ENCODE assay signal across 1 cellular context in genomic region chr9:111349766-111350165, GRCh38.
TF ChIP-seq lines count a peak whose summit lies in the region.

No MANE protein-coding gene starts in this region.

TF ChIP-seq in HepG2, 621 proteins besides CTCF, POLR2A, EP300 and RAD21 (continued from another document and continues in another):
- TF ChIP-seq REST (IDR thresholded peaks at IDR 0.05; ENCODE audit: borderline replicate concordance in 1 of 2, low read depth in 1 of 2, low read length in 2 of 2) (peak in 1 of 2 experiments; percentile 73; a peak in 1 of 4 replicates), LCORL (IDR thresholded peaks at IDR 0.05) (no peak), LCORL (CRISPR knock-in tag; IDR thresholded peaks at IDR 0.05) (0 out of 2 replicates have a peak, but pooled peaks have one; percentile 60), ZNF30 (CRISPR knock-in tag; IDR thresholded peaks at IDR 0.05) (no peak), NFRKB (IDR thresholded peaks at IDR 0.05) (no peak), ZNF768 (CRISPR knock-in tag; IDR thresholded peaks at IDR 0.05) (no peak), MYNN (CRISPR knock-in tag; IDR thresholded peaks at IDR 0.05; ENCODE audit: low read depth) (no peak), ZNF644 (CRISPR knock-in tag; IDR thresholded peaks at IDR 0.05; ENCODE audit: low read depth) (no peak), TBP (CRISPR knock-in tag; IDR thresholded peaks at IDR 0.05) (no peak), KLF13 (CRISPR knock-in tag; IDR thresholded peaks at IDR 0.05) (no peak), ZNF501 (CRISPR knock-in tag; IDR thresholded peaks at IDR 0.05) (no peak), ZNF674 (CRISPR knock-in tag; IDR thresholded peaks at IDR 0.05; ENCODE audit: low read depth) (no peak), ZNF7 (CRISPR knock-in tag; IDR thresholded peaks at IDR 0.05) (no peak), ZNF577 (CRISPR knock-in tag; IDR thresholded peaks at IDR 0.05; ENCODE audit: borderline replicate concordance, low read depth) (no peak), ZNF597 (CRISPR knock-in tag; IDR thresholded peaks at IDR 0.05) (no peak), ZBTB39 (CRISPR knock-in tag; IDR thresholded peaks at IDR 0.05) (no peak), PRPF4 (IDR thresholded peaks at IDR 0.05; ENCODE audit: low read depth, low read length, poor library complexity, severe bottlenecking) (no peak), KLF11 (CRISPR knock-in tag; IDR thresholded peaks at IDR 0.05) (no peak), ZNF546 (CRISPR knock-in tag; conservative IDR thresholded peaks at IDR 0.05) (no peak), HCFC1 (IDR thresholded peaks at IDR 0.05; ENCODE audit: low read depth, low read length) (no peak), PAX8 (CRISPR knock-in tag; IDR thresholded peaks at IDR 0.05; ENCODE audit: borderline replicate concordance) (no peak), REXO4 (CRISPR knock-in tag; IDR thresholded peaks at IDR 0.05; ENCODE audit: borderline replicate concordance) (no peak), ZNF101 (CRISPR knock-in tag; IDR thresholded peaks at IDR 0.05; ENCODE audit: borderline replicate concordance, low read depth) (no peak), PCBP2 (optimal IDR thresholded peaks at IDR 0.05; ENCODE audit: low read depth, low read length, poor library complexity, severe bottlenecking) (no peak), HMGA1 (CRISPR knock-in tag; conservative IDR thresholded peaks at IDR 0.05) (no peak), FOXJ3 (CRISPR knock-in tag; IDR thresholded peaks at IDR 0.05; ENCODE audit: borderline replicate concordance) (peak; percentile 88; the same call in 1 of the 2 replicates), SIN3B (IDR thresholded peaks at IDR 0.05; ENCODE audit: low read length) (no peak), ZXDC (CRISPR knock-in tag; IDR thresholded peaks at IDR 0.05) (no peak), ZZZ3 (CRISPR knock-in tag; IDR thresholded peaks at IDR 0.05; ENCODE audit: borderline replicate concordance) (no peak), CREM (IDR thresholded peaks at IDR 0.05) (peak; percentile 76), CREM (CRISPR knock-in tag; IDR thresholded peaks at IDR 0.05) (no peak), ZNF879 (CRISPR knock-in tag; IDR thresholded peaks at IDR 0.05) (no peak), KLF12 (CRISPR knock-in tag; IDR thresholded peaks at IDR 0.05; ENCODE audit: borderline replicate concordance) (no peak), NCOA5 (CRISPR knock-in tag; IDR thresholded peaks at IDR 0.05) (no peak), ZNF451 (CRISPR knock-in tag; IDR thresholded peaks at IDR 0.05) (no peak), GATA4 (IDR thresholded peaks at IDR 0.05; ENCODE audit: borderline replicate concordance, low read depth) (peak; percentile 83)
- TF ChIP-seq, protein P1, sequence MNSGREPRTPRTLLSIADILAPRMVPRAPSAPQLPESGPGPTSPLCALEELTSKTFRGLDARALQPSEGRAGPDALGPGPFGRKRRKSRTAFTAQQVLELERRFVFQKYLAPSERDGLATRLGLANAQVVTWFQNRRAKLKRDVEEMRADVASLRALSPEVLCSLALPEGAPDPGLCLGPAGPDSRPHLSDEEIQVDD (CRISPR knock-in tag; IDR thresholded peaks at IDR 0.05; ENCODE audit: borderline replicate concordance) = no peak
- TF ChIP-seq, protein P2, sequence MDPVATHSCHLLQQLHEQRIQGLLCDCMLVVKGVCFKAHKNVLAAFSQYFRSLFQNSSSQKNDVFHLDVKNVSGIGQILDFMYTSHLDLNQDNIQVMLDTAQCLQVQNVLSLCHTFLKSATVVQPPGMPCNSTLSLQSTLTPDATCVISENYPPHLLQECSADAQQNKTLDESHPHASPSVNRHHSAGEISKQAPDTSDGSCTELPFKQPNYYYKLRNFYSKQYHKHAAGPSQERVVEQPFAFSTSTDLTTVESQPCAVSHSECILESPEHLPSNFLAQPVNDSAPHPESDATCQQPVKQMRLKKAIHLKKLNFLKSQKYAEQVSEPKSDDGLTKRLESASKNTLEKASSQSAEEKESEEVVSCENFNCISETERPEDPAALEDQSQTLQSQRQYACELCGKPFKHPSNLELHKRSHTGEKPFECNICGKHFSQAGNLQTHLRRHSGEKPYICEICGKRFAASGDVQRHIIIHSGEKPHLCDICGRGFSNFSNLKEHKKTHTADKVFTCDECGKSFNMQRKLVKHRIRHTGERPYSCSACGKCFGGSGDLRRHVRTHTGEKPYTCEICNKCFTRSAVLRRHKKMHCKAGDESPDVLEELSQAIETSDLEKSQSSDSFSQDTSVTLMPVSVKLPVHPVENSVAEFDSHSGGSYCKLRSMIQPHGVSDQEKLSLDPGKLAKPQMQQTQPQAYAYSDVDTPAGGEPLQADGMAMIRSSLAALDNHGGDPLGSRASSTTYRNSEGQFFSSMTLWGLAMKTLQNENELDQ (CRISPR knock-in tag; IDR thresholded peaks at IDR 0.05; ENCODE audit: borderline replicate concordance) = no peak
- TF ChIP-seq, protein P3, sequence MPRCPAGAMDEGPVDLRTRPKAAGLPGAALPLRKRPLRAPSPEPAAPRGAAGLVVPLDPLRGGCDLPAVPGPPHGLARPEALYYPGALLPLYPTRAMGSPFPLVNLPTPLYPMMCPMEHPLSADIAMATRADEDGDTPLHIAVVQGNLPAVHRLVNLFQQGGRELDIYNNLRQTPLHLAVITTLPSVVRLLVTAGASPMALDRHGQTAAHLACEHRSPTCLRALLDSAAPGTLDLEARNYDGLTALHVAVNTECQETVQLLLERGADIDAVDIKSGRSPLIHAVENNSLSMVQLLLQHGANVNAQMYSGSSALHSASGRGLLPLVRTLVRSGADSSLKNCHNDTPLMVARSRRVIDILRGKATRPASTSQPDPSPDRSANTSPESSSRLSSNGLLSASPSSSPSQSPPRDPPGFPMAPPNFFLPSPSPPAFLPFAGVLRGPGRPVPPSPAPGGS (CRISPR knock-in tag; IDR thresholded peaks at IDR 0.05) = no peak
- TF ChIP-seq, protein P4, sequence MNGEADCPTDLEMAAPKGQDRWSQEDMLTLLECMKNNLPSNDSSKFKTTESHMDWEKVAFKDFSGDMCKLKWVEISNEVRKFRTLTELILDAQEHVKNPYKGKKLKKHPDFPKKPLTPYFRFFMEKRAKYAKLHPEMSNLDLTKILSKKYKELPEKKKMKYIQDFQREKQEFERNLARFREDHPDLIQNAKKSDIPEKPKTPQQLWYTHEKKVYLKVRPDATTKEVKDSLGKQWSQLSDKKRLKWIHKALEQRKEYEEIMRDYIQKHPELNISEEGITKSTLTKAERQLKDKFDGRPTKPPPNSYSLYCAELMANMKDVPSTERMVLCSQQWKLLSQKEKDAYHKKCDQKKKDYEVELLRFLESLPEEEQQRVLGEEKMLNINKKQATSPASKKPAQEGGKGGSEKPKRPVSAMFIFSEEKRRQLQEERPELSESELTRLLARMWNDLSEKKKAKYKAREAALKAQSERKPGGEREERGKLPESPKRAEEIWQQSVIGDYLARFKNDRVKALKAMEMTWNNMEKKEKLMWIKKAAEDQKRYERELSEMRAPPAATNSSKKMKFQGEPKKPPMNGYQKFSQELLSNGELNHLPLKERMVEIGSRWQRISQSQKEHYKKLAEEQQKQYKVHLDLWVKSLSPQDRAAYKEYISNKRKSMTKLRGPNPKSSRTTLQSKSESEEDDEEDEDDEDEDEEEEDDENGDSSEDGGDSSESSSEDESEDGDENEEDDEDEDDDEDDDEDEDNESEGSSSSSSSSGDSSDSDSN (CRISPR knock-in tag; IDR thresholded peaks at IDR 0.05) = no peak
- TF ChIP-seq, protein P5, sequence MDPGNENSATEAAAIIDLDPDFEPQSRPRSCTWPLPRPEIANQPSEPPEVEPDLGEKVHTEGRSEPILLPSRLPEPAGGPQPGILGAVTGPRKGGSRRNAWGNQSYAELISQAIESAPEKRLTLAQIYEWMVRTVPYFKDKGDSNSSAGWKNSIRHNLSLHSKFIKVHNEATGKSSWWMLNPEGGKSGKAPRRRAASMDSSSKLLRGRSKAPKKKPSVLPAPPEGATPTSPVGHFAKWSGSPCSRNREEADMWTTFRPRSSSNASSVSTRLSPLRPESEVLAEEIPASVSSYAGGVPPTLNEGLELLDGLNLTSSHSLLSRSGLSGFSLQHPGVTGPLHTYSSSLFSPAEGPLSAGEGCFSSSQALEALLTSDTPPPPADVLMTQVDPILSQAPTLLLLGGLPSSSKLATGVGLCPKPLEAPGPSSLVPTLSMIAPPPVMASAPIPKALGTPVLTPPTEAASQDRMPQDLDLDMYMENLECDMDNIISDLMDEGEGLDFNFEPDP (CRISPR knock-in tag; conservative IDR thresholded peaks at IDR 0.05) = no peak
- TF ChIP-seq, protein P6, sequence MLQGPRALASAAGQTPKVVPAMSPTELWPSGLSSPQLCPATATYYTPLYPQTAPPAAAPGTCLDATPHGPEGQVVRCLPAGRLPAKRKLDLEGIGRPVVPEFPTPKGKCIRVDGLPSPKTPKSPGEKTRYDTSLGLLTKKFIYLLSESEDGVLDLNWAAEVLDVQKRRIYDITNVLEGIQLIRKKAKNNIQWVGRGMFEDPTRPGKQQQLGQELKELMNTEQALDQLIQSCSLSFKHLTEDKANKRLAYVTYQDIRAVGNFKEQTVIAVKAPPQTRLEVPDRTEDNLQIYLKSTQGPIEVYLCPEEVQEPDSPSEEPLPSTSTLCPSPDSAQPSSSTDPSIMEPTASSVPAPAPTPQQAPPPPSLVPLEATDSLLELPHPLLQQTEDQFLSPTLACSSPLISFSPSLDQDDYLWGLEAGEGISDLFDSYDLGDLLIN (CRISPR knock-in tag; IDR thresholded peaks at IDR 0.05; ENCODE audit: borderline replicate concordance) = no peak
- TF ChIP-seq, protein P7, sequence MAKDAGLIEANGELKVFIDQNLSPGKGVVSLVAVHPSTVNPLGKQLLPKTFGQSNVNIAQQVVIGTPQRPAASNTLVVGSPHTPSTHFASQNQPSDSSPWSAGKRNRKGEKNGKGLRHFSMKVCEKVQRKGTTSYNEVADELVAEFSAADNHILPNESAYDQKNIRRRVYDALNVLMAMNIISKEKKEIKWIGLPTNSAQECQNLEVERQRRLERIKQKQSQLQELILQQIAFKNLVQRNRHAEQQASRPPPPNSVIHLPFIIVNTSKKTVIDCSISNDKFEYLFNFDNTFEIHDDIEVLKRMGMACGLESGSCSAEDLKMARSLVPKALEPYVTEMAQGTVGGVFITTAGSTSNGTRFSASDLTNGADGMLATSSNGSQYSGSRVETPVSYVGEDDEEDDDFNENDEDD (CRISPR knock-in tag; IDR thresholded peaks at IDR 0.05; ENCODE audit: borderline replicate concordance) = no peak
